ENCODE assay signal across 15 cellular contexts in the genomic region with DNA sequence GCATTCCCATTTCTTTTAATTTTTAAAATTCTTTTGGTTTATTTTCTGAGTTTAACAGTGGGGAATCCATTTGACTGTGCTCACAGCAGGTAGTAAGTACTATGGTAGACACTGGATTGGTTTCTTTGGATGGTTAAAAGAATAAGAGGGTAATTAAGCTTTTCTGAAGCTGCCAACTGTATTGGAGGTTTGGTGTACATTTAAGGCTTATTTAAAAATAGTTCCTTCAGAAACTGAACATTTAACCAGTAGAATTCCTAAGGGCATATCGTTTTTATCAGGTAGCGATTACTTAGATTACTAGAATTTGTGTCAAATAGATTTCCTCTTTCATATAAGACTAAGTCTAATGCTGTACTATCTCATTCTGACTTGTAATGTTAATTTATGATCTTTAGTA.
DNase-seq lines count a peak whose midpoint lies in the region; ATAC-seq and TF ChIP-seq lines count a peak whose summit lies in the region.
"Had no signal": no experiment of that assay in that cellular context is flagged by ENCODE, and none has a peak within 500 bp of the region (broad histone marks: within the 10 kb centered on the region; RNA-seq: fewer than 3 reads in every experiment).

No MANE protein-coding gene starts in this region.

- H4K20me1 ChIP-seq in neural progenitor cell (ENCODE audit: low read depth): no peaks in the 10 kb centered on the region

- H3K9ac ChIP-seq in neural progenitor cell: no peak overlapping the region

- H3K36me3 ChIP-seq in neural progenitor cell: no peaks in the 10 kb centered on the region
- H3K36me3 ChIP-seq: Peyer's patch had no signal

- H3K4me3 Mint-ChIP-seq in WTC11 (no peak overlapping the region), neural progenitor cell (no peak overlapping the region)
- H3K4me3 Mint-ChIP-seq: T-helper 17 cell had no signal

- no peak overlapping the region for H2AFZ ChIP-seq in neural progenitor cell (replicated peaks)

- POLR2A ChIA-PET in WTC11 (lab: Charles Lee): interaction anchor here (0.7 kb wide), 1 partner anchor 89 kb away, joined by 3 read pairs; no protein-coding TSS in a partner anchor

- peak overlapping the region; percentile 56 for H3K4me2 ChIP-seq in neural progenitor cell

- TF ChIP-seq CTCF in WTC11 (IDR thresholded peaks at IDR 0.05) (no peak), neural progenitor cell (IDR thresholded peaks at IDR 0.05) (no peak)

- H3K9me3 Mint-ChIP-seq in WTC11: peaks cover 6% of the 10 kb centered on the region
- no peaks in the 10 kb centered on the region for H3K9me3 Mint-ChIP-seq in neural progenitor cell

- no peak overlapping the region for H3K27ac ChIP-seq in neural progenitor cell
- H3K27ac ChIP-seq: Peyer's patch had no signal

- H3K79me2 ChIP-seq in neural progenitor cell (ENCODE audit: low read depth): no peaks in the 10 kb centered on the region

- H3K9me3 ChIP-seq in neural progenitor cell (ENCODE audit: low read depth): no peaks in the 10 kb centered on the region
- H3K9me3 ChIP-seq: Peyer's patch had no signal

- peaks cover 29% of the 10 kb centered on the region for H3K4me1 ChIP-seq in neural progenitor cell
- H3K4me1 ChIP-seq: Peyer's patch had no signal

- DNase-seq in NCI-H748 (lab: John Stamatoyannopoulos, UW; ENCODE audit: unreplicated experiment) (peak; percentile 39), NCI-H748 treated with DMSO at 0.1 percent for 48 hours (lab: John Stamatoyannopoulos, UW) (no peak), NCI-H146 treated with DMSO at 0.1 percent for 48 hours (lab: John Stamatoyannopoulos, UW; ENCODE audit: unreplicated experiment) (peak; percentile 79), WTC11 (ENCODE audit: low spot score) (no peak), neural progenitor cell (ENCODE audit: low spot score) (peak; percentile 50), D341Med (ENCODE audit: low spot score) (no peak), GOT3 (lab: John Stamatoyannopoulos, UW) (no peak), amniotic stem cell (lab: John Stamatoyannopoulos, UW) (no peak)
- DNase-seq: AML-193, MV-4-11, NCI-H1694 treated with DMSO at 0.1 percent for 48 hours, NCI-H82, Peyer's patch, Right ventricle myocardium superior, T-helper 17 cell had no signal

- CTCF ChIA-PET in WTC11 (lab: Charles Lee): interaction anchor here (1.1 kb wide), 1 partner anchor 207 kb away, joined by 6 read pairs; no protein-coding TSS in a partner anchor

- H3K4me1 Mint-ChIP-seq in WTC11: peaks cover 26% of the 10 kb centered on the region
- peaks cover 9% of the 10 kb centered on the region for H3K4me1 Mint-ChIP-seq in neural progenitor cell

- no peaks in the 10 kb centered on the region for H3F3A ChIP-seq in neural progenitor cell (ENCODE audit: low read depth)

- no peaks in the 10 kb centered on the region for H3K27me3 ChIP-seq in neural progenitor cell
- H3K27me3 ChIP-seq: Peyer's patch had no signal

- ATAC-seq in WTC11: peak; percentile 26; the same call in 1 of the 2 replicates
- ATAC-seq: T-helper 17 cell had no signal

- H3K36me3 Mint-ChIP-seq in WTC11 (peaks cover 2% of the 10 kb centered on the region), neural progenitor cell (peaks cover 2% of the 10 kb centered on the region)

- H3K27me3 Mint-ChIP-seq in WTC11 (ENCODE audit: low read depth) (no peaks in the 10 kb centered on the region), neural progenitor cell (ENCODE audit: insufficient read depth, low read depth) (no peaks in the 10 kb centered on the region)

- no peak overlapping the region for H3K27ac Mint-ChIP-seq in WTC11
- no peak overlapping the region for H3K27ac Mint-ChIP-seq in neural progenitor cell
- H3K27ac Mint-ChIP-seq: T-helper 17 cell had no signal

- no peak overlapping the region for H3K4me3 ChIP-seq in neural progenitor cell
- H3K4me3 ChIP-seq: Peyer's patch had no signal

TF ChIP-seq in WTC11, 78 proteins besides CTCF, POLR2A, EP300 and RAD21:
- TF ChIP-seq TEAD4 (CRISPR knock-in tag; IDR thresholded peaks at IDR 0.05) (no peak), CBFB (CRISPR knock-in tag; IDR thresholded peaks at IDR 0.05; ENCODE audit: low read depth) (no peak), ZNF396 (CRISPR knock-in tag; IDR thresholded peaks at IDR 0.05; ENCODE audit: borderline replicate concordance) (no peak), ZNF423 (CRISPR knock-in tag; IDR thresholded peaks at IDR 0.05) (no peak)
TF ChIP-seq in WTC11: peak in this region for 0.

Comparison
In these comparisons a context has a peak if more than half of its experiments do, and no peak if none do; other contexts are left out.
1. DNase-seq: peak in NCI-H748 (single experiment), NCI-H146 treated with DMSO at 0.1 percent for 48 hours (single experiment) and neural progenitor cell (single experiment); none in NCI-H748 treated with DMSO at 0.1 percent for 48 hours (single experiment), WTC11 (single experiment), D341Med (single experiment), GOT3 (single experiment) and amniotic stem cell (single experiment).